ENCODE assay signal across 8 cellular contexts in the genomic region with DNA sequence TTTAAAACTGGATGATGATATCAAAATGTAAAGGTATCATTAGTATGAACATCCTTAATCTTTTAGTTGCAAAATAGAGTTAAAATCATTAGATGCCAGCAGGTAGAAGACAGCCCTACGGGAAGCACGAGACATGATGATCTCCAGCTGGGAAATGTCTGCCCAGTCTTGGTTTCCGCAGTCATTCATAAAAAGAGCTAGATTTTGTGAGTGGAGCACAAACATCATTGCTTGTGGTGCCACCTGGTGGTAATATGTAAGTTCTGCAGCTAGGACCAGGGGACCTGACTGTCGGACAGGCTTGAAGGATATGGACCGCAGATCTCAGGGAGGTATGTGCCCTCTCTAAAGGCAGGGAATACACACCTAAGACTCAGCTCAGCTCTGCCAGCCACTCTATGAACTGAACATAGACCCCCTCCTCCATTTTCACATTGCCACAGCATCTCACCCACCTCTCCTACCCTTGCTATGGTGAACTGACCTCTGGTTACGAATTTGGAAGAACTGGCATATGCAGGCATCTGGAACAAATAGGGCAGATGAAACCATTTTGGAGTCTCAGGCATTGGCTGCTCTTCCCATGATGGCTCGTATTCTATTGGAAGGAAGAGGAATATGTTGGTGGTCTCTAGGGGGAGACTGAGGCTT. TPM values are rescaled to one million over a fixed set of nuclear protein-coding genes. Genes with fewer than 3 reads are reported as not detected.
DNase-seq lines count a peak whose midpoint lies in the region; ATAC-seq and TF ChIP-seq lines count a peak whose summit lies in the region.

No MANE protein-coding gene starts in this region.

- DNase-seq in HT1080 (ENCODE audit: low read depth), result peak; percentile 70
- peak; percentile 32 for DNase-seq in NCI-H748 treated with DMSO at 0.1 percent for 48 hours (lab: John Stamatoyannopoulos, UW)
- peak; percentile 55 for DNase-seq in activated CD4-positive, alpha-beta T cell treated with anti-CD3 and anti-CD28 coated beads, Interleukin-2, amount 50 U/mL, for 1 hour
- DNase-seq in effector memory CD4-positive, alpha-beta T cell, result peak; percentile 25 to 54 (median 41)
- peak; percentile 60 to 70 for DNase-seq in memory B cell (ENCODE audit: low spot score in 2 of 2)
- DNase-seq in superior temporal gyrus (ENCODE audit: extremely low spot score), result peak; percentile 95

- TF ChIP-seq CTCF in GM12801 (IDR thresholded peaks at IDR 0.05; ENCODE audit: extremely low read depth, insufficient read length), result peak; percentile 92

- peaks cover 79% of the 10 kb centered on the region for H3K4me1 Mint-ChIP-seq in memory B cell

- H3K4me1 ChIP-seq in effector memory CD4-positive, alpha-beta T cell (ENCODE audit: control insufficient read depth, insufficient read depth, low read length, poor library complexity, severe bottlenecking), result peaks cover 73% of the 10 kb centered on the region

- peaks cover 67% of the 10 kb centered on the region for H3K36me3 ChIP-seq in effector memory CD4-positive, alpha-beta T cell (ENCODE audit: control insufficient read depth, insufficient read depth, low read length)

- no peak overlapping the region for H3K27ac Mint-ChIP-seq in memory B cell

- no peaks in the 10 kb centered on the region for H3K9me3 Mint-ChIP-seq in memory B cell

- H3K27me3 Mint-ChIP-seq in memory B cell, result no peaks in the 10 kb centered on the region

- H3K36me3 Mint-ChIP-seq in memory B cell, result peaks cover 70% of the 10 kb centered on the region

- no peaks in the 10 kb centered on the region for H3K27me3 ChIP-seq in effector memory CD4-positive, alpha-beta T cell (replicated peaks; ENCODE audit: control insufficient read depth, insufficient read depth, low read length, poor library complexity, severe bottlenecking)

- no peak overlapping the region for H3K4me3 ChIP-seq in effector memory CD4-positive, alpha-beta T cell (ENCODE audit: insufficient read depth, low read depth, low read length, poor library complexity, severe bottlenecking)

- no peak overlapping the region for H3K4me3 Mint-ChIP-seq in memory B cell

- no peaks in the 10 kb centered on the region for H3K9me3 ChIP-seq in effector memory CD4-positive, alpha-beta T cell (ENCODE audit: control insufficient read depth, low read length)

- ATAC-seq in memory B cell (ENCODE audit: low read depth), result peak; percentile 66
- no peak for ATAC-seq in HG03439 (IDR thresholded peaks at IDR 0.05; ENCODE audit: unreplicated experiment)

- peak overlapping the region; percentile 19 for H3K27ac ChIP-seq in effector memory CD4-positive, alpha-beta T cell (ENCODE audit: insufficient read depth, low read length, poor library complexity, severe bottlenecking)

RNA-seq across cellular contexts. Expression of gene FCMR, which starts 9.2 kb away (rescaled TPM):
- total RNA-seq in HT1080 (2014; rRNA removed; shearing (Covaris generic)), result not detected in 2 replicates
- polyA plus RNA-seq in HT1080 (2015; cell fraction: cytosol; rRNA removed), result 1.1 and 1.2 TPM in 2 replicates
- 0.07 and 0.22 TPM in 2 replicates for polyA plus RNA-seq in HT1080 (2015; cell fraction: nucleus; rRNA removed)

RNA-seq across cellular contexts. Expression of gene IL24, which starts 15.3 kb away (rescaled TPM):
- total RNA-seq in HT1080 (2014; rRNA removed; shearing (Covaris generic)), result 17.2 and 19.8 TPM in 2 replicates
- 12.8 and 16.7 TPM in 2 replicates for polyA plus RNA-seq in HT1080 (2015; cell fraction: cytosol; rRNA removed)
- 7.0 and 11.0 TPM in 2 replicates for polyA plus RNA-seq in HT1080 (2015; cell fraction: nucleus; rRNA removed)

RNA-seq across cellular contexts. Expression of gene PIGR, which starts 33.7 kb away (rescaled TPM):
- 0.13 TPM in 1 of 2 replicates, not detected in the other for total RNA-seq in HT1080 (2014; rRNA removed; shearing (Covaris generic))
- polyA plus RNA-seq in HT1080 (2015; cell fraction: cytosol; rRNA removed), result 0.03 TPM in 2 replicates
- 0.05 and 0.06 TPM in 2 replicates for polyA plus RNA-seq in HT1080 (2015; cell fraction: nucleus; rRNA removed)

RNA-seq across cellular contexts. Expression of gene IL20, which starts 47.1 kb away (rescaled TPM):
- total RNA-seq in HT1080 (2014; rRNA removed; shearing (Covaris generic)), result not detected in 2 replicates
- 0.19 TPM in 1 of 2 replicates, not detected in the other for polyA plus RNA-seq in HT1080 (2015; cell fraction: cytosol; rRNA removed)
- polyA plus RNA-seq in HT1080 (2015; cell fraction: nucleus; rRNA removed), result 0.53 TPM in 1 of 2 replicates, not detected in the other

RNA-seq across cellular contexts. Expression of gene FCAMR, which starts 57.7 kb away (rescaled TPM):
- total RNA-seq in HT1080 (2014; rRNA removed; shearing (Covaris generic)), result not detected in 2 replicates
- polyA plus RNA-seq in HT1080 (2015; cell fraction: cytosol; rRNA removed), result not detected in 2 replicates
- polyA plus RNA-seq in HT1080 (2015; cell fraction: nucleus; rRNA removed), result not detected in 2 replicates

Comparison
In these comparisons a context has a peak if more than half of its experiments do, and no peak if none do; other contexts are left out.
1. DNase-seq: peak in every context shown above with its lines; median percentile 95 in superior temporal gyrus; 70 in HT1080; 65 in memory B cell; 55 in activated CD4-positive, alpha-beta T cell treated with anti-CD3 and anti-CD28 coated beads, Interleukin-2, amount 50 U/mL, for 1 hour; 41 in effector memory CD4-positive, alpha-beta T cell; 32 in NCI-H748 treated with DMSO at 0.1 percent for 48 hours.